10 cellular contexts compared by ENCODE assay signal in the genomic region with DNA sequence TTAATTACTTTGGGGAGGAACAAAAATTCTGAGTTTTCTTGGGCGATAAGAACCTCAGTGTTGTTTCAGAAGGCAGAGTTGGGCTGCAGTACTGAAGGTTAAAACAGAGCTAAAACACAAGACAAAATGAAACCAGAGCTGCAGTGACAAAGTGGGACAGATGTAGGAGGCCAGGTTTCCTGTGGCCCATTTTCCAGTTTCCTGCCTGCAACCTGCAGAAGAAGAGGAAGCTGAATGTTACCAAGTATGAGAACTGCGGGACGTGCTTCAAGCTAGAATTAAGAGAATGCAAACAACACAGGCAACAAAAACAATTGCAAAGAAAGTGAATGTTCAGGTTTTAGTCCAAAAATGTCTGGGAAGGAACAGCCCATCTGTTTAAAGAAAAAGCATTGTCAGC. TPM values are rescaled to one million over a fixed set of nuclear protein-coding genes. Genes with fewer than 3 reads are reported as not detected.
A peak's percentile ranks its signal among the peaks of the same experiment; 100 is the strongest.
DNase-seq lines count a peak whose midpoint lies in the region; ATAC-seq, FAIRE-seq and TF ChIP-seq lines count a peak whose summit lies in the region.
"Had no signal": no experiment of that assay in that cellular context is flagged by ENCODE, and none has a peak within 500 bp of the region (broad histone marks: within the 10 kb centered on the region; RNA-seq: fewer than 3 reads in every experiment).

No MANE protein-coding gene starts in this region.

- H3K27me3 ChIP-seq in BLaER1: no peaks in the 10 kb centered on the region
- H3K27me3 ChIP-seq in HL-60 (ENCODE audit: insufficient read depth, poor library complexity, severe bottlenecking): no peaks in the 10 kb centered on the region
- H3K27me3 ChIP-seq in small intestine (ENCODE audit: control insufficient read depth in 2 of 2, insufficient read depth in 2 of 2, low read length in 2 of 2): no peaks in the 10 kb centered on the region

- WGBS in small intestine, 3 donors: 58 to 83% (median 72%) methylated on average over 3 of the region's 3 CpGs

- H3K4me1 ChIP-seq in BLaER1 (peaks cover 96% of the 10 kb centered on the region), small intestine (ENCODE audit: control insufficient read depth in 2 of 2, insufficient read depth in 1 of 2, low read depth in 1 of 2, low read length in 1 of 2) (peaks cover 0 to 6% of the 10 kb centered on the region in 2 donors)

- peaks cover 83% of the 10 kb centered on the region for H3K4me1 Mint-ChIP-seq in activated naive CD8-positive, alpha-beta T cell (ENCODE audit: low read depth)
- peaks cover 36% of the 10 kb centered on the region for H3K4me1 Mint-ChIP-seq in mesothelial cell of epicardium

- H3K27ac ChIP-seq in BLaER1 (peak overlapping the region; percentile 88), HL-60 (replicated peaks) (peak overlapping the region; percentile 35), small intestine (ENCODE audit: low read depth in 1 of 2, low read length in 1 of 2) (peak overlapping the region in 1 of 2 donors; percentile 3)

- H4K20me1 ChIP-seq in BLaER1: peaks cover 16% of the 10 kb centered on the region

- H3K36me3 ChIP-seq in BLaER1: peaks cover 12% of the 10 kb centered on the region
- H3K36me3 ChIP-seq in small intestine (ENCODE audit: control insufficient read depth in 2 of 2, insufficient read depth in 2 of 2, low read length in 2 of 2): no peaks in the 10 kb centered on the region

- H3K4me3 Mint-ChIP-seq in activated naive CD8-positive, alpha-beta T cell: peak overlapping the region; percentile 78
- H3K4me3 Mint-ChIP-seq in mesothelial cell of epicardium: no peak overlapping the region

- H3K9me3 Mint-ChIP-seq in activated naive CD8-positive, alpha-beta T cell (ENCODE audit: low read depth): no peaks in the 10 kb centered on the region
- no peaks in the 10 kb centered on the region for H3K9me3 Mint-ChIP-seq in mesothelial cell of epicardium

- no peaks in the 10 kb centered on the region for H3K9me3 ChIP-seq in BLaER1
- H3K9me3 ChIP-seq in small intestine (ENCODE audit: control insufficient read depth, low read depth): no peaks in the 10 kb centered on the region

- H3K4me3 ChIP-seq in BLaER1 (peak overlapping the region; percentile 45), HL-60 (replicated peaks; ENCODE audit: insufficient read depth, low read length) (no peak overlapping the region), small intestine (ENCODE audit: low read depth in 1 of 2, low read length in 2 of 2) (no peak overlapping the region)

- peak overlapping the region; percentile 67 for H3K9ac ChIP-seq in BLaER1

- no peaks in the 10 kb centered on the region for H3K27me3 Mint-ChIP-seq in activated naive CD8-positive, alpha-beta T cell
- no peaks in the 10 kb centered on the region for H3K27me3 Mint-ChIP-seq in mesothelial cell of epicardium (ENCODE audit: low read depth)

- no peak for FAIRE-seq in small intestine (lab: Jason Lieb, UNC)
- FAIRE-seq: G401.6 had no signal

- peak in 1 of 2 experiments; percentile 67 for DNase-seq in HL-60 (ENCODE audit: low read depth in 1 of 2, low spot score in 1 of 2)
- no peak for DNase-seq in mesothelial cell of epicardium (ENCODE audit: low spot score in 2 of 2, unreplicated experiment in 2 of 2)
- DNase-seq in SKM-1 treated with dmso at 0.1 percent for 144 hours (lab: John Stamatoyannopoulos, UW; ENCODE audit: unreplicated experiment): no peak
- DNase-seq in NCI-H1092 (lab: John Stamatoyannopoulos, UW): no peak
- DNase-seq in small intestine: no peak
- DNase-seq: posterior cingulate gyrus had no signal

- peak overlapping the region; percentile 91 for H3K27ac Mint-ChIP-seq in activated naive CD8-positive, alpha-beta T cell
- H3K27ac Mint-ChIP-seq in mesothelial cell of epicardium: peak overlapping the region; percentile 2

- H3K36me3 Mint-ChIP-seq in activated naive CD8-positive, alpha-beta T cell: peaks cover 3% of the 10 kb centered on the region
- no peaks in the 10 kb centered on the region for H3K36me3 Mint-ChIP-seq in mesothelial cell of epicardium

- no peak for ATAC-seq in GM21528 (IDR thresholded peaks at IDR 0.05; ENCODE audit: low FRiP score, unreplicated experiment)

- TF ChIP-seq CTCF in HL-60 (IDR thresholded peaks at IDR 0.05; ENCODE audit: insufficient read depth, low read length) (no peak), mesothelial cell of epicardium (IDR thresholded peaks at IDR 0.05; ENCODE audit: unreplicated experiment) (no peak)

- peak overlapping the region; percentile 88 for H3K4me2 ChIP-seq in BLaER1

RNA-seq across cellular contexts. Expression of gene ELK3, which starts 17.8 kb away (rescaled TPM):
- total RNA-seq in mesothelial cell of epicardium: 27.2 to 28.2 TPM (median 28.0 TPM) in 3 replicates
- polyA plus RNA-seq in small intestine: 10 to 100 TPM in 1 of 3 donors, 1 to 10 TPM in 1, under 1 TPM in 1; 0.67 to 15.9 (median 6.2) TPM
